Comparison of ENCODE assay signal across 9 cellular contexts in the genomic region with DNA sequence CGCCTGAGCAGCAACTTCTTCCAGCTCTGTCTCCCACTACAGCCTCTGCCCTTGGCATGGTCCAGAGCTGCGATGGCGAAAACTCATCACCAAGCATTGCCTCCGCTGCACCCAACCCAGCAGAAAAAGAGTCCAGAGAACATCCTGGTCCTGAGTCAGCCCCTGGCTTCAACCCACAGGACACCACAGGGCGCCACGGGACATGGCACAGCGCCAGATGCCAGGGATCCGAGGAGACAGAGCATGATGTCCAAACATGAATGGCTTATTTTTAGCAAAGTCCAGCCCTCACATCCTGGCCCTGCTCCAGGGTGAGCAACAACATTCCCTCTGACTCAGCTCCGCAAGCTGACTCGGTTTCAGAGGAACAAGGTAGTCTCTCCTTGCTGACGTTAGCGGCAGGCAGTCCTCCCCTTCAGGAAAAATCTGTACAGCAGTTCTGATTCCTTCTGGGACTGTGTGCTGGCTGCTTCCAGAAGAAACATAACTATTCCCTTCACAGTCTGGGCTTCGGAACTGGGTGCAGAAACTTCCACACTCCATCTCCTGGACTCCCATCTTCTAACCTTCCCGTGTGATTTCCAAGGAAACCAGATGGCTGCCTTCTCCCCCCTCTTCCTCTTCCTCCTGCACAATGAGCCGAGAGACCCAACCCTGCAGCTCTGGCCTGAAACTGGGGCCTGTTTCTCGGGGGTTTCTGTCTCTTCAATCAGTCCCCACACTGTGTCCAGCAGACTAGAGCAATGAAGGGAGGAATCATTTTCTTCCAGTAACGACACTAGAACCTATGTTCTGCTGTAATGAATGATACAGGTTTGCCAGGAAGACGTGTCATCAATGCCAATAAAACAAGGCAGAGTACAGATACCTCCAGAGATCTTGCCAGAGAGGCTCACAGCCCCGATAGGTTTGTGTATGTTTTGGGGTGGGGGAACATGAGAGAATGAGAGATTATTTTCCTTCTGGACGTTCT.
A peak's percentile ranks its signal among the peaks of the same experiment; 100 is the strongest.
DNase-seq lines count a peak whose midpoint lies in the region; ATAC-seq and TF ChIP-seq lines count a peak whose summit lies in the region.
"Had no signal": no experiment of that assay in that cellular context is flagged by ENCODE, and none has a peak within 500 bp of the region (broad histone marks: within the 10 kb centered on the region; RNA-seq: fewer than 3 reads in every experiment).

No MANE protein-coding gene starts in this region.

- H3K4me3 ChIP-seq in Caco-2 (ENCODE audit: low read depth, low read length) (no peak overlapping the region), upper lobe of right lung (no peak overlapping the region)

- H3K4me1 ChIP-seq in Caco-2 (peaks cover 25% of the 10 kb centered on the region), upper lobe of right lung (peaks cover 24% of the 10 kb centered on the region)

- DNase-seq in Caco-2, result no peak
- peak; percentile 97 for DNase-seq in NCI-H460 (ENCODE audit: extremely low read depth, low read depth)
- peak; percentile 99 for DNase-seq in dermis blood vessel endothelial cell
- DNase-seq in lung microvascular endothelial cell (ENCODE audit: low read depth in 2 of 2), result peak; percentile 99
- DNase-seq in upper lobe of right lung, result peak; percentile 93
- no peak for DNase-seq in HuH-7.5 (ENCODE audit: low spot score)
- no peak for DNase-seq in GM10248 (ENCODE audit: extremely low spot score)
- DNase-seq: naive B cell had no signal

- H3K4me3 Mint-ChIP-seq in Caco-2 (ENCODE audit: unreplicated experiment), result no peak overlapping the region
- H3K4me3 Mint-ChIP-seq: naive B cell had no signal

- H3K27me3 ChIP-seq in Caco-2 (replicated peaks; ENCODE audit: control insufficient read depth, insufficient read depth, low read length) (no peaks in the 10 kb centered on the region), upper lobe of right lung (no peaks in the 10 kb centered on the region)

- peak overlapping the region; percentile 88 for H3K27ac Mint-ChIP-seq in Caco-2 (ENCODE audit: unreplicated experiment)

- H3K9me3 ChIP-seq in Caco-2 (no peaks in the 10 kb centered on the region), upper lobe of right lung (no peaks in the 10 kb centered on the region)

- CTCF ChIA-PET in Caco-2 (lab: Charles Lee) (interaction anchor here (1.0 kb wide), 1 partner anchor 57 kb away, joined by 3 read pairs; no protein-coding TSS in a partner anchor), GM10248 (lab: Yijun Ruan, JAX) (interaction anchor here (1.0 to 2.4 kb wide), 4 partner anchors 10 to 25 kb away, joined by 3 to 5 read pairs (median 3); no protein-coding TSS in a partner anchor)

- POLR2A ChIA-PET in Caco-2 (lab: Charles Lee), result no interaction called here
- POLR2A ChIA-PET in GM10248 (lab: Yijun Ruan, JAX), result no interaction called here

- peaks cover 22% of the 10 kb centered on the region for H3K4me1 Mint-ChIP-seq in Caco-2 (ENCODE audit: low read depth, unreplicated experiment)

- H3K9me3 Mint-ChIP-seq in Caco-2 (ENCODE audit: unreplicated experiment), result no peaks in the 10 kb centered on the region
- H3K9me3 Mint-ChIP-seq: naive B cell had no signal

- no peaks in the 10 kb centered on the region for H3K36me3 ChIP-seq in Caco-2 (ENCODE audit: control insufficient read depth, insufficient read depth, low read length)
- no peaks in the 10 kb centered on the region for H3K36me3 ChIP-seq in upper lobe of right lung

- H3K27me3 Mint-ChIP-seq in Caco-2 (ENCODE audit: insufficient read depth, unreplicated experiment), result no peaks in the 10 kb centered on the region
- H3K27me3 Mint-ChIP-seq: naive B cell had no signal

- TF ChIP-seq CTCF in Caco-2 (IDR thresholded peaks at IDR 0.05; ENCODE audit: insufficient read depth in 1 of 2, low read depth in 1 of 2, low read length in 1 of 2, severe bottlenecking in 1 of 2, unreplicated experiment in 1 of 2), result no peak
- TF ChIP-seq CTCF in upper lobe of right lung (IDR thresholded peaks at IDR 0.05), result no peak
- no peak for TF ChIP-seq CTCF in GM10248 (IDR thresholded peaks at IDR 0.05; ENCODE audit: control extremely low read depth, extremely low read depth, low read depth, missing control alignments)

- H3K27ac ChIP-seq in upper lobe of right lung, result peak overlapping the region; percentile 52

- BruUV-seq in Caco-2 (replicated peaks; lab: Mats Ljungman, UMichigan), result no TSS peak

- ATAC-seq in upper lobe of right lung (peak; percentile 91), HG03521 (IDR thresholded peaks at IDR 0.05; ENCODE audit: unreplicated experiment) (no peak)

- no peaks in the 10 kb centered on the region for H3K36me3 Mint-ChIP-seq in Caco-2 (ENCODE audit: insufficient read depth, unreplicated experiment)
- H3K36me3 Mint-ChIP-seq: naive B cell had no signal

- intact Hi-C loops in Caco-2 (cut with micrococcal nuclease; ENCODE audit: unreplicated experiment) (loop anchor here (1.0 kb wide), 2 partner anchors 22 to 34 kb away; no protein-coding TSS in a partner anchor), upper lobe of right lung (cut with DNase I) (loop anchor here (10.0 kb wide), 1 partner anchor 67 kb away; no protein-coding TSS in a partner anchor)

Comparison
In these comparisons a context has a peak if more than half of its experiments do, and no peak if none do; other contexts are left out.
1. DNase-seq: peak in NCI-H460 (single experiment), dermis blood vessel endothelial cell (single experiment), lung microvascular endothelial cell (2 of 2) and upper lobe of right lung (single experiment); none in Caco-2 (0 of 2), HuH-7.5 (single experiment) and GM10248 (single experiment).